13 cellular contexts compared by ENCODE assay signal in the genomic region with DNA sequence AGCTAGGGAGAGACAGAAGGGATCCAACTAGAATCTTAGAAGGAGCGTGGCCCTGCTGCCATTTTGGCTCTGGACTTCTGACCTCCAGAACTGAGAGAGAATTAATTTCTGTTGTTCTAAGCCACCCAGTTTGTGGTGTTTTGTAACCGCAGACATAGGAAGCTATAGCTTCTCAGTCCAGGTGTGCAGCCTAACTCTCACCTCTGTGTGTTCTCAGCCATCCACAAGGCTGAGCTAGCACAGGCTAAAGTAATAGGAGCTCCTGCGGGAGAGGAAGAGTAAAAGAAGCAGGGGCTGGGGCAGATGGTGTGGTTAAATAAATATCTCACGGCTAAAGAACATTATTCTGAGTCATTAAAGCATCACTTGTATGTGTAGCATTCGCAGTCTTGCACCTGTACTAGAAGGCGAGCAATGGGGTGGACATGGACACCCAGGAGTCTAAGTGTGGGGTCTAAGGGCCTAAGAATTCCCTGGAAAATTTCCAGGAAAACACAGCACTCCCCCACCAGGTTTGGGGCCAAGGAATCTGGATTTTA.
DNase-seq lines count a peak whose midpoint lies in the region; ATAC-seq and TF ChIP-seq lines count a peak whose summit lies in the region.
"Had no signal": no experiment of that assay in that cellular context is flagged by ENCODE, and none has a peak within 500 bp of the region (broad histone marks: within the 10 kb centered on the region; RNA-seq: fewer than 3 reads in every experiment).

No MANE protein-coding gene starts in this region.

- no peak for DNase-seq in CD8-positive, alpha-beta memory T cell
- peak; percentile 60 for DNase-seq in NCI-H146 (lab: John Stamatoyannopoulos, UW)
- peak; percentile 18 for DNase-seq in PC-3
- DNase-seq in kidney glomerular epithelial cell (lab: John Stamatoyannopoulos, UW) = peak; percentile 8
- no peak for DNase-seq in foreskin fibroblast
- DNase-seq: CD8-positive, alpha-beta T cell; NCI-H1930; NCI-H526 treated with DMSO at 0.1 percent for 48 hours; PC-9 had no signal

- intact Hi-C loops in PC-3 (cut with micrococcal nuclease) = no loop called here

- BruUV-seq in PC-3 (replicated peaks; lab: Mats Ljungman, UMichigan) = no TSS peak

- TF ChIP-seq CTCF in PC-3 (conservative IDR thresholded peaks at IDR 0.05; ENCODE audit: low read depth, low read length) (no peak), foreskin fibroblast (IDR thresholded peaks at IDR 0.05; ENCODE audit: low read depth, low read length) (no peak), gastroesophageal sphincter (IDR thresholded peaks at IDR 0.05) (no peak)

- H3K27me3 ChIP-seq in CD8-positive, alpha-beta memory T cell (ENCODE audit: insufficient read depth, low read length, poor library complexity, severe bottlenecking) = no peaks in the 10 kb centered on the region
- peaks cover 57% of the 10 kb centered on the region for H3K27me3 ChIP-seq in PC-3 (ENCODE audit: low read length)
- H3K27me3 ChIP-seq in gastroesophageal sphincter = no peaks in the 10 kb centered on the region
- H3K27me3 ChIP-seq: BLaER1 had no signal

- ATAC-seq in PC-3 (no peak), HG03342 (IDR thresholded peaks at IDR 0.05; ENCODE audit: unreplicated experiment) (no peak), gastroesophageal sphincter (no peak)
- ATAC-seq: CD8-positive, alpha-beta T cell had no signal

- H3K27ac ChIP-seq in CD8-positive, alpha-beta memory T cell (ENCODE audit: low read depth, low read length) = no peak overlapping the region
- H3K27ac ChIP-seq in PC-3 (ENCODE audit: low read length) (no peak overlapping the region), gastroesophageal sphincter (no peak overlapping the region)
- H3K27ac ChIP-seq: BLaER1, HL-60, PC-9 had no signal

- no peaks in the 10 kb centered on the region for H3K4me1 ChIP-seq in CD8-positive, alpha-beta memory T cell (ENCODE audit: insufficient read depth, low read length)
- H3K4me1 ChIP-seq in PC-3 (ENCODE audit: insufficient read depth, low read length) = no peaks in the 10 kb centered on the region
- no peaks in the 10 kb centered on the region for H3K4me1 ChIP-seq in gastroesophageal sphincter

- H3F3A ChIP-seq in PC-3 (ENCODE audit: low read length, unreplicated experiment) = no peaks in the 10 kb centered on the region

- H3K9me2 ChIP-seq in PC-3 (replicated peaks; ENCODE audit: low read length) = no peaks in the 10 kb centered on the region

- H4K20me1 ChIP-seq in PC-3 (ENCODE audit: low read length) = no peaks in the 10 kb centered on the region
- H4K20me1 ChIP-seq: BLaER1 had no signal

- no peaks in the 10 kb centered on the region for H3K27me3 Mint-ChIP-seq in CD8-positive, alpha-beta memory T cell

- H3K9me3 Mint-ChIP-seq in CD8-positive, alpha-beta memory T cell = no peaks in the 10 kb centered on the region
- H3K9me3 Mint-ChIP-seq: CD8-positive, alpha-beta T cell had no signal

- POLR2A ChIA-PET in CD8-positive, alpha-beta memory T cell (lab: Charles Lee) = no interaction called here
- POLR2A ChIA-PET in PC-3 (lab: Charles Lee; ENCODE audit: unreplicated experiment) = no interaction called here

- CTCF ChIA-PET in CD8-positive, alpha-beta memory T cell (lab: Charles Lee) = no interaction called here
- CTCF ChIA-PET in PC-3 (lab: Charles Lee) = no interaction called here

- peaks cover 6% of the 10 kb centered on the region for H3K36me3 ChIP-seq in CD8-positive, alpha-beta memory T cell (ENCODE audit: insufficient read depth, low read length)
- H3K36me3 ChIP-seq in PC-3 (ENCODE audit: low read depth, low read length) (no peaks in the 10 kb centered on the region), gastroesophageal sphincter (no peaks in the 10 kb centered on the region)
- H3K36me3 ChIP-seq: BLaER1 had no signal

- H3K9me3 ChIP-seq in CD8-positive, alpha-beta memory T cell (ENCODE audit: low read length) = no peaks in the 10 kb centered on the region
- H3K9me3 ChIP-seq in PC-3 (ENCODE audit: low read length) (no peaks in the 10 kb centered on the region), gastroesophageal sphincter (no peaks in the 10 kb centered on the region)
- H3K9me3 ChIP-seq: BLaER1 had no signal

- no peaks in the 10 kb centered on the region for H3K79me2 ChIP-seq in PC-3 (ENCODE audit: low read length)

- H3K4me3 ChIP-seq in CD8-positive, alpha-beta memory T cell (ENCODE audit: low read length) = no peak overlapping the region
- H3K4me3 ChIP-seq in PC-3 (ENCODE audit: low read length) (no peak overlapping the region), foreskin fibroblast (ENCODE audit: low read depth in 1 of 2, low read length in 2 of 2) (no peak overlapping the region), gastroesophageal sphincter (no peak overlapping the region)
- H3K4me3 ChIP-seq: BLaER1, PC-9 had no signal

- no peak overlapping the region for H3K4me2 ChIP-seq in PC-3 (ENCODE audit: low read length)
- H3K4me2 ChIP-seq: BLaER1, PC-9 had no signal

- TF ChIP-seq POLR2A in gastroesophageal sphincter (IDR thresholded peaks at IDR 0.05) = no peak

- H3K4me1 Mint-ChIP-seq in CD8-positive, alpha-beta memory T cell = peaks cover 7 to 14% (median 7%) of the 10 kb centered on the region in 3 donors

- H3K4me3 Mint-ChIP-seq in CD8-positive, alpha-beta memory T cell = no peak overlapping the region
- H3K4me3 Mint-ChIP-seq: CD8-positive, alpha-beta T cell had no signal

- TF ChIP-seq EP300 in gastroesophageal sphincter (IDR thresholded peaks at IDR 0.05) = no peak

- H2AFZ ChIP-seq in PC-3 (ENCODE audit: low read length) = no peak overlapping the region
- H2AFZ ChIP-seq: PC-9 had no signal

- H3K36me3 Mint-ChIP-seq in CD8-positive, alpha-beta memory T cell = peaks cover 6 to 83% (median 23%) of the 10 kb centered on the region in 3 donors

- WGBS in gastroesophageal sphincter (ENCODE audit: low coverage in 1 of 2), 2 donors = 73 to 94% methylated on average over 2 to 6 of the region's 6 CpGs

- H3K27ac Mint-ChIP-seq in CD8-positive, alpha-beta memory T cell = peak overlapping the region in 5 of 8 donors; percentile 1 to 63 (median 39)
- H3K27ac Mint-ChIP-seq: CD8-positive, alpha-beta T cell had no signal

- H3K9ac ChIP-seq in PC-3 (ENCODE audit: low read length) = no peak overlapping the region
- H3K9ac ChIP-seq: BLaER1 had no signal

Comparison
In these comparisons a context has a peak if more than half of its experiments do, and no peak if none do; other contexts are left out.
1. DNase-seq: peak in NCI-H146 (single experiment), PC-3 (single experiment) and kidney glomerular epithelial cell (single experiment); none in CD8-positive, alpha-beta memory T cell (0 of 5) and foreskin fibroblast (0 of 2).